In the genomic region with DNA sequence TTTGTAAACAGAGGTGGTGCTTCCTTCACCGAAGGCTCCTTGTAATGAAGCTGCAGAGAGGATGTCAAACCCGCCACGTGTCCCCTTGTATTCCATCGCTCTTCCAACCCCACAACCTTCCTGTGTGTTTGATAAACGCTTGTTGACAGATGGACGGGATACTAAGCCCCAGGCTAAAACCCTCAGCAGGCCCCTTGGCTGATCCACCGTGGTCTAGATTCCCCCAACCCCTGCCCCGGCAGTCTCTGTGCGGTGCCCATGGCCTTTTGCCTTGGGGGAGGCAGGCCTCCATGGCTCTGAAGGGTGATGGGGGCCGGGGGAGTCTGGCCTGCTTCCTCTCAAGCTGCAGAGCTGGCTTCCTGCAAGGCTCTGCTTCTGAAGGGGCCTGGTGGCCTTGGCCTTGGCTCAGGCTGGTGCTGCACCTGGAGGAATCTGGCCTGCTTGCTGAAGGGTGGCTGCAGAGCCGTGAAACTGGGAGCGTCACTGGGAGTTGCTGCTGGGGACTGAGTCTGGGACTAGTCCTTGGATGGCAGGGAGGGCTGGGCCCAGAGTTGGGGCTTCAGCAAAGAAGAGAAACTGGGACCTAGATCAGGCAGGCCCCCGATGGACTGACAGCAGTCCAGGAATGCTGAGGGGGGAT, we compare ENCODE assay signal across 1 cellular context.
TF ChIP-seq lines count a peak whose summit lies in the region.

No MANE protein-coding gene starts in this region.

TF ChIP-seq in HepG2, 621 proteins besides CTCF, POLR2A, EP300 and RAD21:
- TF ChIP-seq ZNF558 (CRISPR knock-in tag; IDR thresholded peaks at IDR 0.05; ENCODE audit: borderline replicate concordance): no peak
- TF ChIP-seq ZBTB8A (CRISPR knock-in tag; IDR thresholded peaks at IDR 0.05; ENCODE audit: borderline replicate concordance, low read depth): no peak
- TF ChIP-seq, protein P1, sequence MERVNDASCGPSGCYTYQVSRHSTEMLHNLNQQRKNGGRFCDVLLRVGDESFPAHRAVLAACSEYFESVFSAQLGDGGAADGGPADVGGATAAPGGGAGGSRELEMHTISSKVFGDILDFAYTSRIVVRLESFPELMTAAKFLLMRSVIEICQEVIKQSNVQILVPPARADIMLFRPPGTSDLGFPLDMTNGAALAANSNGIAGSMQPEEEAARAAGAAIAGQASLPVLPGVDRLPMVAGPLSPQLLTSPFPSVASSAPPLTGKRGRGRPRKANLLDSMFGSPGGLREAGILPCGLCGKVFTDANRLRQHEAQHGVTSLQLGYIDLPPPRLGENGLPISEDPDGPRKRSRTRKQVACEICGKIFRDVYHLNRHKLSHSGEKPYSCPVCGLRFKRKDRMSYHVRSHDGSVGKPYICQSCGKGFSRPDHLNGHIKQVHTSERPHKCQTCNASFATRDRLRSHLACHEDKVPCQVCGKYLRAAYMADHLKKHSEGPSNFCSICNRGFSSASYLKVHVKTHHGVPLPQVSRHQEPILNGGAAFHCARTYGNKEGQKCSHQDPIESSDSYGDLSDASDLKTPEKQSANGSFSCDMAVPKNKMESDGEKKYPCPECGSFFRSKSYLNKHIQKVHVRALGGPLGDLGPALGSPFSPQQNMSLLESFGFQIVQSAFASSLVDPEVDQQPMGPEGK (CRISPR knock-in tag; IDR thresholded peaks at IDR 0.05): no peak
- TF ChIP-seq, protein P2, sequence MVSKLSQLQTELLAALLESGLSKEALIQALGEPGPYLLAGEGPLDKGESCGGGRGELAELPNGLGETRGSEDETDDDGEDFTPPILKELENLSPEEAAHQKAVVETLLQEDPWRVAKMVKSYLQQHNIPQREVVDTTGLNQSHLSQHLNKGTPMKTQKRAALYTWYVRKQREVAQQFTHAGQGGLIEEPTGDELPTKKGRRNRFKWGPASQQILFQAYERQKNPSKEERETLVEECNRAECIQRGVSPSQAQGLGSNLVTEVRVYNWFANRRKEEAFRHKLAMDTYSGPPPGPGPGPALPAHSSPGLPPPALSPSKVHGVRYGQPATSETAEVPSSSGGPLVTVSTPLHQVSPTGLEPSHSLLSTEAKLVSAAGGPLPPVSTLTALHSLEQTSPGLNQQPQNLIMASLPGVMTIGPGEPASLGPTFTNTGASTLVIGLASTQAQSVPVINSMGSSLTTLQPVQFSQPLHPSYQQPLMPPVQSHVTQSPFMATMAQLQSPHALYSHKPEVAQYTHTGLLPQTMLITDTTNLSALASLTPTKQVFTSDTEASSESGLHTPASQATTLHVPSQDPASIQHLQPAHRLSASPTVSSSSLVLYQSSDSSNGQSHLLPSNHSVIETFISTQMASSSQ (IDR thresholded peaks at IDR 0.05; ENCODE audit: low read depth): no peak
- TF ChIP-seq, protein P2 (CRISPR knock-in tag; IDR thresholded peaks at IDR 0.05; ENCODE audit: borderline replicate concordance): no peak
- TF ChIP-seq, protein P3, sequence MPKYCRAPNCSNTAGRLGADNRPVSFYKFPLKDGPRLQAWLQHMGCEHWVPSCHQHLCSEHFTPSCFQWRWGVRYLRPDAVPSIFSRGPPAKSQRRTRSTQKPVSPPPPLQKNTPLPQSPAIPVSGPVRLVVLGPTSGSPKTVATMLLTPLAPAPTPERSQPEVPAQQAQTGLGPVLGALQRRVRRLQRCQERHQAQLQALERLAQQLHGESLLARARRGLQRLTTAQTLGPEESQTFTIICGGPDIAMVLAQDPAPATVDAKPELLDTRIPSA (CRISPR knock-in tag; IDR thresholded peaks at IDR 0.05; ENCODE audit: borderline replicate concordance): no peak
- no peak for TF ChIP-seq HES4 (CRISPR knock-in tag; IDR thresholded peaks at IDR 0.05; ENCODE audit: borderline replicate concordance)
- TF ChIP-seq ZNF326 (CRISPR knock-in tag; IDR thresholded peaks at IDR 0.05; ENCODE audit: borderline replicate concordance): no peak
- TF ChIP-seq, protein P4, sequence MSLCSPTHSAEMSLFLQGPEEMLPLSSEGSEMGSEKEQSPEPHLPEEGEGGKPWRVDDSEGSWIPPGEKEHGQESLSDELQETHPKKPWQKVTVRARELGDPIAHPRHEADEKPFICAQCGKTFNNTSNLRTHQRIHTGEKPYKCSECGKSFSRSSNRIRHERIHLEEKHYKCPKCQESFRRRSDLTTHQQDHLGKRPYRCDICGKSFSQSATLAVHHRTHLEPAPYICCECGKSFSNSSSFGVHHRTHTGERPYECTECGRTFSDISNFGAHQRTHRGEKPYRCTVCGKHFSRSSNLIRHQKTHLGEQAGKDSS (CRISPR knock-in tag; IDR thresholded peaks at IDR 0.05; ENCODE audit: borderline replicate concordance, low read depth): 0 out of 2 replicates have a peak, but pooled peaks have one; percentile 21
- TF ChIP-seq ZNF550 (CRISPR knock-in tag; IDR thresholded peaks at IDR 0.05; ENCODE audit: borderline replicate concordance): no peak
- no peak for TF ChIP-seq PAX8 (CRISPR knock-in tag; IDR thresholded peaks at IDR 0.05; ENCODE audit: borderline replicate concordance)
- TF ChIP-seq, protein P5, sequence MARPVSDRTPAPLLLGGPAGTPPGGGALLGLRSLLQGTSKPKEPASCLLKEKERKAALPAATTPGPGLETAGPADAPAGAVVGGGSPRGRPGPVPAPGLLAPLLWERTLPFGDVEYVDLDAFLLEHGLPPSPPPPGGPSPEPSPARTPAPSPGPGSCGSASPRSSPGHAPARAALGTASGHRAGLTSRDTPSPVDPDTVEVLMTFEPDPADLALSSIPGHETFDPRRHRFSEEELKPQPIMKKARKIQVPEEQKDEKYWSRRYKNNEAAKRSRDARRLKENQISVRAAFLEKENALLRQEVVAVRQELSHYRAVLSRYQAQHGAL (CRISPR knock-in tag; IDR thresholded peaks at IDR 0.05; ENCODE audit: not compliant biosample characterization): no peak
- TF ChIP-seq CREM (IDR thresholded peaks at IDR 0.05): no peak
- no peak for TF ChIP-seq CREM (CRISPR knock-in tag; IDR thresholded peaks at IDR 0.05)
- TF ChIP-seq, protein P6, sequence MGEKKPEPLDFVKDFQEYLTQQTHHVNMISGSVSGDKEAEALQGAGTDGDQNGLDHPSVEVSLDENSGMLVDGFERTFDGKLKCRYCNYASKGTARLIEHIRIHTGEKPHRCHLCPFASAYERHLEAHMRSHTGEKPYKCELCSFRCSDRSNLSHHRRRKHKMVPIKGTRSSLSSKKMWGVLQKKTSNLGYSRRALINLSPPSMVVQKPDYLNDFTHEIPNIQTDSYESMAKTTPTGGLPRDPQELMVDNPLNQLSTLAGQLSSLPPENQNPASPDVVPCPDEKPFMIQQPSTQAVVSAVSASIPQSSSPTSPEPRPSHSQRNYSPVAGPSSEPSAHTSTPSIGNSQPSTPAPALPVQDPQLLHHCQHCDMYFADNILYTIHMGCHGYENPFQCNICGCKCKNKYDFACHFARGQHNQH (CRISPR knock-in tag; IDR thresholded peaks at IDR 0.05): no peak
- TF ChIP-seq RXRB (CRISPR knock-in tag; IDR thresholded peaks at IDR 0.05; ENCODE audit: borderline replicate concordance): no peak
- TF ChIP-seq ONECUT2 (CRISPR knock-in tag; IDR thresholded peaks at IDR 0.05): no peak
- TF ChIP-seq ZNF432 (CRISPR knock-in tag; IDR thresholded peaks at IDR 0.05; ENCODE audit: borderline replicate concordance): no peak
- TF ChIP-seq ZNF790 (CRISPR knock-in tag; IDR thresholded peaks at IDR 0.05; ENCODE audit: borderline replicate concordance): no peak
- no peak for TF ChIP-seq ZNF354B (CRISPR knock-in tag; IDR thresholded peaks at IDR 0.05)
- peak; percentile 23; the same call in 1 of the 2 replicates for TF ChIP-seq ZNF891 (CRISPR knock-in tag; IDR thresholded peaks at IDR 0.05)
- TF ChIP-seq, protein P7, sequence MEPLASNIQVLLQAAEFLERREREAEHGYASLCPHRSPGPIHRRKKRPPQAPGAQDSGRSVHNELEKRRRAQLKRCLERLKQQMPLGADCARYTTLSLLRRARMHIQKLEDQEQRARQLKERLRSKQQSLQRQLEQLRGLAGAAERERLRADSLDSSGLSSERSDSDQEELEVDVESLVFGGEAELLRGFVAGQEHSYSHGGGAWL (CRISPR knock-in tag; IDR thresholded peaks at IDR 0.05): 0 out of 2 replicates have a peak, but pooled peaks have one; percentile 11
